10 cellular contexts compared by ENCODE assay signal in genomic region chr17:65035704-65036103, GRCh38. TPM values are rescaled to one million over a fixed set of nuclear protein-coding genes. Genes with fewer than 3 reads are reported as not detected.
DNase-seq lines count a peak whose midpoint lies in the region; ATAC-seq and TF ChIP-seq lines count a peak whose summit lies in the region.
"Had no signal": no experiment of that assay in that cellular context is flagged by ENCODE, and none has a peak within 500 bp of the region (broad histone marks: within the 10 kb centered on the region; RNA-seq: fewer than 3 reads in every experiment).

No MANE protein-coding gene starts in this region.

- BruUV-seq in PC-9 (replicated peaks; lab: Mats Ljungman, UMichigan): no TSS peak

- H3K9me3 Mint-ChIP-seq in activated CD4-positive, alpha-beta T cell treated with anti-CD3 and anti-CD28 coated beads for 36 hours (ENCODE audit: low read depth): no peaks in the 10 kb centered on the region
- no peaks in the 10 kb centered on the region for H3K9me3 Mint-ChIP-seq in activated CD4-positive, alpha-beta T cell treated with anti-CD3 and anti-CD28 coated beads, Interleukin-2, amount 10 ng/mL, durations not matched to agents 24 days and 14 days
- H3K9me3 Mint-ChIP-seq in endothelial cell (ENCODE audit: unreplicated experiment): no peaks in the 10 kb centered on the region
- H3K9me3 Mint-ChIP-seq: T-helper 1 cell treated with Interleukin-12 subunit alpha and Interleukin-12 subunit beta and Interleukin-4 antibody, amounts not matched to agents 30 μg/mL and 1 μg/mL, for 36 hours had no signal

- H3K36me3 ChIP-seq in PC-9 (ENCODE audit: low read depth) (no peaks in the 10 kb centered on the region), gastrocnemius medialis (no peaks in the 10 kb centered on the region)

- peak overlapping the region; percentile 72 for H3K27ac Mint-ChIP-seq in activated CD4-positive, alpha-beta T cell treated with anti-CD3 and anti-CD28 coated beads for 36 hours
- no peak overlapping the region for H3K27ac Mint-ChIP-seq in activated CD4-positive, alpha-beta T cell treated with anti-CD3 and anti-CD28 coated beads, Interleukin-2, amount 10 ng/mL, durations not matched to agents 24 days and 14 days
- H3K27ac Mint-ChIP-seq in endothelial cell (ENCODE audit: unreplicated experiment): peak overlapping the region; percentile 82
- H3K27ac Mint-ChIP-seq: T-helper 1 cell treated with Interleukin-12 subunit alpha and Interleukin-12 subunit beta and Interleukin-4 antibody, amounts not matched to agents 30 μg/mL and 1 μg/mL, for 36 hours had no signal

- H3K27ac ChIP-seq in PC-9 (peak overlapping the region; percentile 20), gastrocnemius medialis (peak overlapping the region; percentile 30 to 62 (median 56)), caudate nucleus (ENCODE audit: low read depth, low read length) (no peak overlapping the region)

- H3K4me2 ChIP-seq in PC-9: no peak overlapping the region

- TF ChIP-seq POLR2A in gastrocnemius medialis (IDR thresholded peaks at IDR 0.05): no peak

- intact Hi-C loops in activated CD4-positive, alpha-beta T cell treated with anti-CD3 and anti-CD28 coated beads for 36 hours (cut with DNase I, micrococcal nuclease): no loop called here
- intact Hi-C loops in activated CD4-positive, alpha-beta T cell treated with anti-CD3 and anti-CD28 coated beads, Interleukin-2, amount 10 ng/mL, durations not matched to agents 24 days and 14 days (cut with micrococcal nuclease): no loop called here
- intact Hi-C loops in PC-9 (cut with micrococcal nuclease; ENCODE audit: unreplicated experiment) (no loop called here), gastrocnemius medialis (cut with DNase I; ENCODE audit: low total_unique reads) (no loop called here)

- TF ChIP-seq CTCF in PC-9 (conservative IDR thresholded peaks at IDR 0.05) (no peak), endothelial cell (IDR thresholded peaks at IDR 0.05; ENCODE audit: unreplicated experiment) (no peak), gastrocnemius medialis (IDR thresholded peaks at IDR 0.05 in 4 of 5, conservative IDR thresholded peaks at IDR 0.05 in 1 of 5) (no peak)

- in situ Hi-C loops in gastrocnemius medialis (cut with MboI; ENCODE audit: low sequenced_read_pairs in 4 of 4): no loop called here

- CTCF ChIA-PET in activated CD4-positive, alpha-beta T cell treated with anti-CD3 and anti-CD28 coated beads for 36 hours (lab: Charles Lee): interaction anchor here (1.0 to 2.1 kb wide), 7 partner anchors 9 to 163 kb away, joined by 3 to 6 read pairs (median 3); no protein-coding TSS in a partner anchor
- CTCF ChIA-PET in PC-9 (lab: Charles Lee): interaction anchor here (1.6 kb wide), 1 partner anchor 18 kb away, joined by 3 read pairs; no protein-coding TSS in a partner anchor

- DNase-seq in activated CD4-positive, alpha-beta T cell treated with anti-CD3 and anti-CD28 coated beads for 36 hours: no peak
- no peak for DNase-seq in activated CD4-positive, alpha-beta T cell treated with anti-CD3 and anti-CD28 coated beads, Interleukin-2, amount 10 ng/mL, durations not matched to agents 24 days and 14 days
- DNase-seq in PC-9 (no peak), endothelial cell (ENCODE audit: low spot score) (no peak), gastrocnemius medialis (no peak), caudate nucleus (lab: John Stamatoyannopoulos, UW) (no peak), NCI-H2227 treated with DMSO at 0.1 percent for 48 hours (lab: John Stamatoyannopoulos, UW) (no peak)
- no peak for DNase-seq in activated effector memory CD4-positive, alpha-beta T cell treated with Interleukin-2 at 50 U/mL for 16 hours
- DNase-seq: hippocampal formation had no signal

- no peak for ATAC-seq in activated CD4-positive, alpha-beta T cell treated with anti-CD3 and anti-CD28 coated beads for 36 hours
- ATAC-seq in gastrocnemius medialis: no peak

- H2AFZ ChIP-seq in PC-9: no peak overlapping the region

- POLR2A ChIA-PET in activated CD4-positive, alpha-beta T cell treated with anti-CD3 and anti-CD28 coated beads for 36 hours (lab: Charles Lee): interaction anchor here (0.6 to 1.6 kb wide), 3 partner anchors 8 to 21 kb away, joined by 3 to 4 read pairs (median 3); no protein-coding TSS in a partner anchor
- POLR2A ChIA-PET in PC-9 (lab: Charles Lee; ENCODE audit: unreplicated experiment): no interaction called here

- peaks cover 93% of the 10 kb centered on the region for H3K79me2 ChIP-seq in PC-9 (ENCODE audit: low read depth)

- H3K36me3 Mint-ChIP-seq in activated CD4-positive, alpha-beta T cell treated with anti-CD3 and anti-CD28 coated beads for 36 hours (ENCODE audit: low read depth): peaks cover 44% of the 10 kb centered on the region
- peaks cover 23% of the 10 kb centered on the region for H3K36me3 Mint-ChIP-seq in activated CD4-positive, alpha-beta T cell treated with anti-CD3 and anti-CD28 coated beads, Interleukin-2, amount 10 ng/mL, durations not matched to agents 24 days and 14 days (ENCODE audit: low read depth)
- peaks cover 8% of the 10 kb centered on the region for H3K36me3 Mint-ChIP-seq in endothelial cell (ENCODE audit: low read depth, unreplicated experiment)

- H3K4me1 Mint-ChIP-seq in activated CD4-positive, alpha-beta T cell treated with anti-CD3 and anti-CD28 coated beads for 36 hours: peaks cover 66% of the 10 kb centered on the region
- H3K4me1 Mint-ChIP-seq in activated CD4-positive, alpha-beta T cell treated with anti-CD3 and anti-CD28 coated beads, Interleukin-2, amount 10 ng/mL, durations not matched to agents 24 days and 14 days: peaks cover 45% of the 10 kb centered on the region
- peaks cover 21% of the 10 kb centered on the region for H3K4me1 Mint-ChIP-seq in endothelial cell (ENCODE audit: unreplicated experiment)

- no peaks in the 10 kb centered on the region for H3K9me2 ChIP-seq in PC-9 (ENCODE audit: insufficient read depth)

- peaks cover 17% of the 10 kb centered on the region for H3K4me1 ChIP-seq in PC-9 (replicated peaks; ENCODE audit: insufficient read depth)
- H3K4me1 ChIP-seq in gastrocnemius medialis: peaks cover 45 to 57% of the 10 kb centered on the region in 2 donors

- no peaks in the 10 kb centered on the region for H3K9me3 ChIP-seq in PC-9 (ENCODE audit: insufficient read depth, low read depth)
- H3K9me3 ChIP-seq in gastrocnemius medialis: no peaks in the 10 kb centered on the region

- no peak overlapping the region for H3K4me3 ChIP-seq in PC-9
- H3K4me3 ChIP-seq in gastrocnemius medialis: no peak overlapping the region

- H3K27me3 ChIP-seq in PC-9 (ENCODE audit: insufficient read depth, low read depth): no peaks in the 10 kb centered on the region
- H3K27me3 ChIP-seq in gastrocnemius medialis: no peaks in the 10 kb centered on the region

- H3K4me3 Mint-ChIP-seq in activated CD4-positive, alpha-beta T cell treated with anti-CD3 and anti-CD28 coated beads for 36 hours: no peak overlapping the region
- H3K4me3 Mint-ChIP-seq in activated CD4-positive, alpha-beta T cell treated with anti-CD3 and anti-CD28 coated beads, Interleukin-2, amount 10 ng/mL, durations not matched to agents 24 days and 14 days: no peak overlapping the region
- peak overlapping the region; percentile 31 for H3K4me3 Mint-ChIP-seq in endothelial cell (ENCODE audit: unreplicated experiment)
- H3K4me3 Mint-ChIP-seq: T-helper 1 cell treated with Interleukin-12 subunit alpha and Interleukin-12 subunit beta and Interleukin-4 antibody, amounts not matched to agents 30 μg/mL and 1 μg/mL, for 36 hours had no signal

- no peaks in the 10 kb centered on the region for H3K27me3 Mint-ChIP-seq in activated CD4-positive, alpha-beta T cell treated with anti-CD3 and anti-CD28 coated beads for 36 hours
- H3K27me3 Mint-ChIP-seq in activated CD4-positive, alpha-beta T cell treated with anti-CD3 and anti-CD28 coated beads, Interleukin-2, amount 10 ng/mL, durations not matched to agents 24 days and 14 days: no peaks in the 10 kb centered on the region
- H3K27me3 Mint-ChIP-seq in endothelial cell (ENCODE audit: unreplicated experiment): peaks cover 1% of the 10 kb centered on the region

- peaks cover 21% of the 10 kb centered on the region; the same call in 1 of the 2 replicates for H3F3A ChIP-seq in PC-9 (ENCODE audit: insufficient read depth, low read depth)

- H4K20me1 ChIP-seq in PC-9 (ENCODE audit: insufficient read depth): peaks cover 2% of the 10 kb centered on the region

RNA-seq across cellular contexts. Expression of gene GNA13, which starts 20.8 kb away (rescaled TPM):
- 10 to 100 TPM; 45.9 to 47.3 TPM for total RNA-seq in activated CD4-positive, alpha-beta T cell treated with anti-CD3 and anti-CD28 coated beads for 36 hours
- 51.1 and 52.3 TPM in 2 replicates for total RNA-seq in activated CD4-positive, alpha-beta T cell treated with anti-CD3 and anti-CD28 coated beads, Interleukin-2, amount 10 ng/mL, durations not matched to agents 24 days and 14 days
- total RNA-seq in PC-9 (2021): 26.2 and 29.7 TPM in 2 replicates
- 70.0 TPM for total RNA-seq in endothelial cell (ENCODE audit: unreplicated experiment)
- total RNA-seq in gastrocnemius medialis: 100 to 1,000 TPM in 3 of 4 donors, 10 to 100 TPM in 1; 87.7 to 146 (median 103) TPM
